Comparison of ENCODE assay signal across 10 cellular contexts in the genomic region with DNA sequence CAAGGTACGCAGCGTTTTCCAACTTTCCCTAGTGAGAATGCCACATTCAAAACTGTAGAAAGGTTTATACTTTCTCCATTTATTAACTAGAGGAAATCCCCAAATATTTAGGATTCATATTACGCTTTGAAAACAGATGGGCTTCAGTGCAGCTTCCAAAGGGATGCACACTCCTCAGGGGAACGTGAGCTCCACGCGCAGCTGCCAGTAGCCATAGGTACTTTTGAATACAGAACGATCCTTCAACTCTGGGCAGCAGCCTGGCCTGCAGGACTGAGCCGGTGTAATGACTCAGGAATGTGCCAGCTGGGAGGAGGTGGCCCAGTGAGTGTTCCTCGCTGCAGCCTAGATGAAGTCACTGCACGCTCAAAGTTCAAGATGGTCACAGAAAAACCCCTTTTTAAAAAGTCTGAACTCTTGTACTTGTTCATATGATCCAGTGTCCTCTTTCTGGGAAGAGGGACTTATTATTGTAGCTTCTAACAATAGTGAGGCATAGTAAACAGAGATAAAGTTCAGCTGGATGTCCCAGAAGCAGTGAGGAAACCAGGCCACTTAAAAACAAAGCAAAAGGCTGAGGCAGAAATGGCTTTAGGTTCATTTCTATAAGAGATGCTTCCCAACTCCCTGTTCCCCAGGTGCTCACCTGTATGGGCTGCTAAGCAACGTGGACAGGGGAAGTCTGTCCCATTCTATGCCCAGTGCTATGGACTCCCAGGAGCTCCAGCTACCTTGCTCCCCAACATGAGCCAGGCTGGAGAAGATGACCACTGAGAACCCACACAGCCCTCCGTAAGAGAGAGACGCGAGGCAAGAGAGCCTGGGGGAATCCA.
DNase-seq lines count a peak whose midpoint lies in the region; ATAC-seq lines count a peak whose summit lies in the region.
"Had no signal": no experiment of that assay in that cellular context is flagged by ENCODE, and none has a peak within 500 bp of the region (broad histone marks: within the 10 kb centered on the region; RNA-seq: fewer than 3 reads in every experiment).

No MANE protein-coding gene starts in this region.

- peak overlapping the region; percentile 99 for H3K27ac ChIP-seq in ACC112 (ENCODE audit: low read depth, low read length)
- peak overlapping the region; percentile 86 for H3K27ac ChIP-seq in epithelial cell of prostate
- H3K27ac ChIP-seq in mucosa of rectum (ENCODE audit: low read depth in 2 of 2, low read length in 2 of 2), result peak overlapping the region; percentile 65 to 81

- H3K27me3 ChIP-seq in ACC112 (ENCODE audit: insufficient read depth, low read length) (no peaks in the 10 kb centered on the region), mucosa of rectum (ENCODE audit: control insufficient read depth in 2 of 2, insufficient read depth in 2 of 2, low read length in 2 of 2) (no peaks in the 10 kb centered on the region)

- ATAC-seq in GM18909 (IDR thresholded peaks at IDR 0.05; ENCODE audit: poor library complexity, unreplicated experiment), result no peak

- H3K36me3 ChIP-seq in ACC112 (ENCODE audit: insufficient read depth, low read length), result no peaks in the 10 kb centered on the region
- no peaks in the 10 kb centered on the region for H3K36me3 ChIP-seq in mucosa of rectum (ENCODE audit: control insufficient read depth in 2 of 2, insufficient read depth in 2 of 2, low read length in 2 of 2)

- H3K4me3 ChIP-seq in ACC112 (ENCODE audit: low read depth, low read length), result no peak overlapping the region; the same call in 1 of the 2 replicates
- no peak overlapping the region for H3K4me3 ChIP-seq in mucosa of rectum (ENCODE audit: low read length in 2 of 2)

- no peak overlapping the region for H3K9ac ChIP-seq in mucosa of rectum (ENCODE audit: low read depth in 1 of 2, low read length in 2 of 2)

- H3K4me1 ChIP-seq in ACC112 (ENCODE audit: control insufficient read depth, insufficient read depth, low read length, unreplicated experiment) (peaks cover 39% of the 10 kb centered on the region), mucosa of rectum (ENCODE audit: control insufficient read depth in 2 of 2, insufficient read depth in 2 of 2, low read length in 2 of 2) (peaks cover 4 to 28% of the 10 kb centered on the region in 2 donors)

- H3K79me2 ChIP-seq in ACC112 (ENCODE audit: control insufficient read depth, insufficient read depth, low read length, unreplicated experiment), result peaks cover 10% of the 10 kb centered on the region

- H3K9me3 ChIP-seq in mucosa of rectum (ENCODE audit: control insufficient read depth in 2 of 2, low read length in 2 of 2), result no peaks in the 10 kb centered on the region

- peak overlapping the region; percentile 31 for H2AFZ ChIP-seq in ACC112 (ENCODE audit: low read length, unreplicated experiment)

- DNase-seq in NCI-H524 (lab: John Stamatoyannopoulos, UW) (peak; percentile 52 to 89), epithelial cell of prostate (ENCODE audit: low read depth, low spot score) (no peak), NK-92 (lab: John Stamatoyannopoulos, UW; ENCODE audit: unreplicated experiment) (no peak), anterior cingulate cortex (lab: John Stamatoyannopoulos, UW) (no peak)
- no peak for DNase-seq in activated CD4-positive, CD25-positive, alpha-beta regulatory T cell treated with anti-CD3 and anti-CD28 coated beads, Interleukin-2, amount 50 U/mL, for 72 hours
- DNase-seq: CD4-positive, CD25-positive, alpha-beta regulatory T cell; stimulated activated CD4-positive, alpha-beta T cell treated with anti-CD3 and anti-CD28 coated beads, Interleukin-4, amount 100 ng/mL, for 1 hour had no signal

Comparison
In these comparisons a context has a peak if more than half of its experiments do, and no peak if none do; other contexts are left out.
1. DNase-seq: peak in NCI-H524 (2 of 2); none in epithelial cell of prostate (single experiment), NK-92 (single experiment), anterior cingulate cortex (0 of 58) and activated CD4-positive, CD25-positive, alpha-beta regulatory T cell treated with anti-CD3 and anti-CD28 coated beads, Interleukin-2, amount 50 U/mL, for 72 hours (single experiment).
2. Peak in every context shown above with its lines, with median percentiles within 50 percentile points of each other: H3K27ac ChIP-seq.